In the genomic region with DNA sequence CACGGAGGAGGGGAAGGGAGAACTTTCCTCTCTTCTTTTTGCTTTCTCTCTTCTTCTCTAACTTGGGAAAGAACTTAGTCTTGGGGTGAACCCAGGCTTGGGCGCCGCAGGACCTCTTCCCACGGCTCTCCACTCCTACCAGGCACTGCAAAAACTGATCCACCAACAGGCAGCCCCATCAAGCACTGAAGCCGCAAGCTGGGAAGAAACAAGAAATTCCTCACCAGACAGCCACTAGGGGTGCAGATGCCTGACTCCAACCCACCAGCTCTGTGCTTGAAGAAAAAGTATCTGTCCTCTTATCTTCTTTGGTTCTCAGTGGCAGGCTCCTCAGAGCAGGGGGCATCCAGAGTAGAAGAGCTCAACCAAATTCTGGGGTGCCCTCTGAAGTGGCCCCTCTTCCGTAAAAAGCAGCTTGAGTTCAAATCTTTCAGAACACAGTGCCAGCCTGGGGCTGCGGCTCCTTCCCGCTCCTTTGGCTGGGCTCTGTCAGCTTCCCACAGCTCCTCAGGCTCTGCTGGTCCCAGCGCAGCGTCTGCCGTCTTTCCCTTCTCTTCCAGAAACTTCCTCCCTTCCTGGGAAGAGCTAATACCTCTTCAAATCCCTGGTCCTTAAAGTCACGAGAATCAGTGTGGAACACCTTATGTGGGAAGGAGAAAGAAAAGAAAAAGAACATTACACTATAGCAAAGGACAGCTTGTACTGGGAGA, we compare ENCODE assay signal across 8 cellular contexts. TPM values are rescaled to one million over a fixed set of nuclear protein-coding genes. Genes with fewer than 3 reads are reported as not detected.
DNase-seq lines count a peak whose midpoint lies in the region; ATAC-seq and TF ChIP-seq lines count a peak whose summit lies in the region.

No MANE protein-coding gene starts in this region.

- in situ Hi-C loops in astrocyte of the spinal cord (cut with HindIII; ENCODE audit: low sequenced_read_pairs): no loop called here

- H3K4me2 ChIP-seq in mesenchymal stem cell (ENCODE audit: low read length, poor library complexity, severe bottlenecking): no peak overlapping the region

- peaks cover 0 to 12% of the 10 kb centered on the region in 2 donors for H3K36me3 Mint-ChIP-seq in CD14-positive monocyte

- WGBS in mesenchymal stem cell: 96% methylated on average over 8 of the region's 12 CpGs

- peaks cover 0 to 5% (median 0%) of the 10 kb centered on the region in 7 donors for H3K9me3 Mint-ChIP-seq in CD14-positive monocyte

- no peaks in the 10 kb centered on the region for H3K27me3 ChIP-seq in mesenchymal stem cell (ENCODE audit: control insufficient read depth in 1 of 2, insufficient read depth in 1 of 2, low read length in 2 of 2)

- H2BK120ac ChIP-seq in mesenchymal stem cell (ENCODE audit: low read depth, low read length): no peak overlapping the region

- no peak overlapping the region for H3K23ac ChIP-seq in mesenchymal stem cell (ENCODE audit: low read length in 2 of 2)

- peak overlapping the region in 1 of 2 donors; percentile 62 for H3K4me3 Mint-ChIP-seq in CD14-positive monocyte

- no peak for ATAC-seq in GM19467 (IDR thresholded peaks at IDR 0.05; ENCODE audit: unreplicated experiment)
- ATAC-seq in GM21619 (IDR thresholded peaks at IDR 0.05; ENCODE audit: unreplicated experiment): no peak
- no peak for ATAC-seq in HG03378 (IDR thresholded peaks at IDR 0.05; ENCODE audit: unreplicated experiment)

- no peak overlapping the region for H2BK15ac ChIP-seq in mesenchymal stem cell (ENCODE audit: low read depth, poor library complexity, severe bottlenecking)

- H3K27ac Mint-ChIP-seq in CD14-positive monocyte: no peak overlapping the region

- peaks cover 0 to 37% of the 10 kb centered on the region in 2 experiments; a peak in 2 of 3 replicates for H3K36me3 ChIP-seq in HEK293 (ENCODE audit: control insufficient read depth in 2 of 2, insufficient read depth in 1 of 2, low read length in 2 of 2)
- H3K36me3 ChIP-seq in mesenchymal stem cell (ENCODE audit: control insufficient read depth in 1 of 2, insufficient read depth in 2 of 2, low read depth in 1 of 2, low read length in 2 of 2): peaks cover 17 to 18% of the 10 kb centered on the region in 2 experiments

- H3K9me3 ChIP-seq in HEK293 (ENCODE audit: control insufficient read depth, insufficient read depth, low read depth, low read length): no peaks in the 10 kb centered on the region
- H3K9me3 ChIP-seq in mesenchymal stem cell (ENCODE audit: control insufficient read depth, low read length): no peaks in the 10 kb centered on the region

- CTCF ChIA-PET in HEK293 (lab: Yijun Ruan, JAX): interaction anchor here (0.5 to 1.9 kb wide), 8 partner anchors 13 to 1908 kb away, joined by 3 to 11 read pairs (median 4); no protein-coding TSS in a partner anchor

- H3K4me1 ChIP-seq in HEK293 (ENCODE audit: control insufficient read depth, insufficient read depth, low read length) (peaks cover 12% of the 10 kb centered on the region), mesenchymal stem cell (ENCODE audit: control insufficient read depth, insufficient read depth, low read depth, low read length) (peaks cover 16% of the 10 kb centered on the region)

- H3K27me3 Mint-ChIP-seq in CD14-positive monocyte (ENCODE audit: low read depth in 3 of 3): peaks cover 26 to 31% (median 27%) of the 10 kb centered on the region in 3 donors

- H4K91ac ChIP-seq in mesenchymal stem cell (ENCODE audit: low read length): no peak overlapping the region

- no peak overlapping the region for H2AK5ac ChIP-seq in mesenchymal stem cell (ENCODE audit: low read length, severe bottlenecking)

- POLR2A ChIA-PET in HEK293 (lab: Yijun Ruan, JAX): interaction anchor here (0.6 kb wide), 1 partner anchor 36 kb away, joined by 5 read pairs; no protein-coding TSS in a partner anchor

- no peak overlapping the region for H2AFZ ChIP-seq in mesenchymal stem cell (ENCODE audit: low read depth, low read length)

- no peak overlapping the region for H3K14ac ChIP-seq in mesenchymal stem cell (ENCODE audit: low read length in 2 of 2)

- intact Hi-C loops in CD14-positive monocyte (cut with micrococcal nuclease): no loop called here

- peaks cover 27% of the 10 kb centered on the region for H3K4me1 Mint-ChIP-seq in CD14-positive monocyte

- H2BK5ac ChIP-seq in mesenchymal stem cell (ENCODE audit: low read depth, low read length, poor library complexity, severe bottlenecking): no peak overlapping the region

- H3K9ac ChIP-seq in mesenchymal stem cell (ENCODE audit: low read length): peak overlapping the region; percentile 86

- H3K4me3 ChIP-seq in HEK293 (ENCODE audit: low read depth, low read length) (no peak overlapping the region), astrocyte of the spinal cord (ENCODE audit: low read depth, low read length) (no peak overlapping the region), mesenchymal stem cell (ENCODE audit: insufficient read depth in 1 of 2, low read depth in 1 of 2, low read length in 2 of 2) (no peak overlapping the region)

- H3K27ac ChIP-seq in HEK293 (ENCODE audit: extremely low read depth, low read depth, low read length) (no peak overlapping the region), mesenchymal stem cell (ENCODE audit: low read length, poor library complexity, severe bottlenecking) (no peak overlapping the region)

- TF ChIP-seq CTCF in CD14-positive monocyte (IDR thresholded peaks at IDR 0.05) (peak; percentile 7), HEK293 (tag by site-specific recombination; IDR thresholded peaks at IDR 0.05) (peak; percentile 24; the same call in 1 of the 2 replicates), astrocyte of the spinal cord (IDR thresholded peaks at IDR 0.05; ENCODE audit: low read depth, low read length) (peak; percentile 51)

- H3K4ac ChIP-seq in mesenchymal stem cell (ENCODE audit: low read depth in 1 of 2, low read length in 2 of 2): no peak overlapping the region

- no peak overlapping the region for H2BK12ac ChIP-seq in mesenchymal stem cell (ENCODE audit: low read length in 2 of 2)

- peaks cover 33% of the 10 kb centered on the region for H3K79me1 ChIP-seq in mesenchymal stem cell (replicated peaks; ENCODE audit: low read length, poor library complexity, severe bottlenecking)

- no peak overlapping the region for H3K18ac ChIP-seq in mesenchymal stem cell (ENCODE audit: low read depth in 1 of 2, low read length in 2 of 2)

- DNase-seq in CD14-positive monocyte (ENCODE audit: low spot score): no peak
- peak; percentile 22 for DNase-seq in astrocyte of the spinal cord (ENCODE audit: low read depth, low spot score)
- DNase-seq in mesenchymal stem cell: peak; percentile 26
- no peak for DNase-seq in A172 (ENCODE audit: low spot score)

- H4K8ac ChIP-seq in mesenchymal stem cell (ENCODE audit: low read length): no peak overlapping the region

TF ChIP-seq in HEK293, 187 proteins besides CTCF, POLR2A, EP300 and RAD21 (continues in another document):
- no peak for TF ChIP-seq ZNF48 (tag by site-specific recombination; IDR thresholded peaks at IDR 0.05)
- no peak for TF ChIP-seq GLIS2 (tag by site-specific recombination; IDR thresholded peaks at IDR 0.05)
- TF ChIP-seq MEIS1 (CRISPR knock-in tag; IDR thresholded peaks at IDR 0.05; ENCODE audit: borderline replicate concordance): no peak
- no peak for TF ChIP-seq ZNF311 (tag by site-specific recombination; IDR thresholded peaks at IDR 0.05; ENCODE audit: borderline replicate concordance)
- no peak for TF ChIP-seq ZBTB8A (tag by site-specific recombination; IDR thresholded peaks at IDR 0.05)
- TF ChIP-seq ZNF391 (tag by site-specific recombination; IDR thresholded peaks at IDR 0.05; ENCODE audit: borderline replicate concordance, low read depth): no peak
- TF ChIP-seq ZNF112 (tag by site-specific recombination; IDR thresholded peaks at IDR 0.05): no peak
- TF ChIP-seq, protein P1, sequence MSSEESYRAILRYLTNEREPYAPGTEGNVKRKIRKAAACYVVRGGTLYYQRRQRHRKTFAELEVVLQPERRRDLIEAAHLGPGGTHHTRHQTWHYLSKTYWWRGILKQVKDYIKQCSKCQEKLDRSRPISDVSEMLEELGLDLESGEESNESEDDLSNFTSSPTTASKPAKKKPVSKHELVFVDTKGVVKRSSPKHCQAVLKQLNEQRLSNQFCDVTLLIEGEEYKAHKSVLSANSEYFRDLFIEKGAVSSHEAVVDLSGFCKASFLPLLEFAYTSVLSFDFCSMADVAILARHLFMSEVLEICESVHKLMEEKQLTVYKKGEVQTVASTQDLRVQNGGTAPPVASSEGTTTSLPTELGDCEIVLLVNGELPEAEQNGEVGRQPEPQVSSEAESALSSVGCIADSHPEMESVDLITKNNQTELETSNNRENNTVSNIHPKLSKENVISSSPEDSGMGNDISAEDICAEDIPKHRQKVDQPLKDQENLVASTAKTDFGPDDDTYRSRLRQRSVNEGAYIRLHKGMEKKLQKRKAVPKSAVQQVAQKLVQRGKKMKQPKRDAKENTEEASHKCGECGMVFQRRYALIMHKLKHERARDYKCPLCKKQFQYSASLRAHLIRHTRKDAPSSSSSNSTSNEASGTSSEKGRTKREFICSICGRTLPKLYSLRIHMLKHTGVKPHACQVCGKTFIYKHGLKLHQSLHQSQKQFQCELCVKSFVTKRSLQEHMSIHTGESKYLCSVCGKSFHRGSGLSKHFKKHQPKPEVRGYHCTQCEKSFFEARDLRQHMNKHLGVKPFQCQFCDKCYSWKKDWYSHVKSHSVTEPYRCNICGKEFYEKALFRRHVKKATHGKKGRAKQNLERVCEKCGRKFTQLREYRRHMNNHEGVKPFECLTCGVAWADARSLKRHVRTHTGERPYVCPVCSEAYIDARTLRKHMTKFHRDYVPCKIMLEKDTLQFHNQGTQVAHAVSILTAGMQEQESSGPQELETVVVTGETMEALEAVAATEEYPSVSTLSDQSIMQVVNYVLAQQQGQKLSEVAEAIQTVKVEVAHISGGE (tag by site-specific recombination; conservative IDR thresholded peaks at IDR 0.05; ENCODE audit: low read depth): no peak
- no peak for TF ChIP-seq ZNF837 (tag by site-specific recombination; IDR thresholded peaks at IDR 0.05)

RNA-seq across cellular contexts. Expression of gene SLC41A1, which starts 2.4 kb away (rescaled TPM):
- 1 to 10 TPM in 1 of 2 donors, under 1 TPM in 1; 0.54 to 1.1 TPM for polyA plus RNA-seq in CD14-positive monocyte
- 22.0 TPM for polyA plus RNA-seq in mesenchymal stem cell (2013, experiment 1 of 2)
- 21.4 TPM for polyA plus RNA-seq in mesenchymal stem cell (2013, experiment 2 of 2)
- total RNA-seq in A172 (2014; rRNA removed; shearing (Covaris generic)): 19.2 and 28.6 TPM in 2 replicates

RNA-seq across cellular contexts. Expression of gene RAB29, which starts 35.3 kb away (rescaled TPM):
- 10 to 100 TPM; 31.5 to 32.2 TPM for polyA plus RNA-seq in CD14-positive monocyte
- polyA plus RNA-seq in mesenchymal stem cell (2013, experiment 1 of 2): 28.0 TPM
- polyA plus RNA-seq in mesenchymal stem cell (2013, experiment 2 of 2): 29.2 TPM
- 29.8 and 33.3 TPM in 2 replicates for total RNA-seq in A172 (2014; rRNA removed; shearing (Covaris generic))

RNA-seq across cellular contexts. Expression of gene PM20D1, which starts 39.3 kb away (rescaled TPM):
- not detected for polyA plus RNA-seq in CD14-positive monocyte
- polyA plus RNA-seq in mesenchymal stem cell (2013, experiment 1 of 2): not detected
- polyA plus RNA-seq in mesenchymal stem cell (2013, experiment 2 of 2): not detected
- total RNA-seq in A172 (2014; rRNA removed; shearing (Covaris generic)): not detected in 2 replicates

Comparison
In these comparisons a context has a peak if more than half of its experiments do, and no peak if none do; other contexts are left out.
1. DNase-seq: peak in astrocyte of the spinal cord (single experiment) and mesenchymal stem cell (single experiment); none in CD14-positive monocyte (single experiment) and A172 (single experiment).
2. Peak in every context shown above with its lines, with median percentiles within 50 percentile points of each other: CTCF ChIP-seq.